12 cellular contexts compared by ENCODE assay signal in genomic region chr3:140756240-140757016, GRCh38.
A peak's percentile ranks its signal among the peaks of the same experiment; 100 is the strongest.
DNase-seq lines count a peak whose midpoint lies in the region; ATAC-seq, FAIRE-seq and TF ChIP-seq lines count a peak whose summit lies in the region.
"Had no signal": no experiment of that assay in that cellular context is flagged by ENCODE, and none has a peak within 500 bp of the region (broad histone marks: within the 10 kb centered on the region; RNA-seq: fewer than 3 reads in every experiment).

No MANE protein-coding gene starts in this region.

- no peak for TF ChIP-seq CTCF in ovary (IDR thresholded peaks at IDR 0.05)

- no peak overlapping the region for H3K4me3 ChIP-seq in ovary
- H3K4me3 ChIP-seq: coronary artery had no signal

- H3K27ac Mint-ChIP-seq in stimulated activated naive CD8-positive, alpha-beta T cell treated with anti-CD3 and anti-CD28 coated beads, Interleukin-15, amount 100 ng/mL, for 72 hours: peak overlapping the region; percentile 32 to 55

- H3K27ac ChIP-seq in ovary: no peak overlapping the region
- H3K27ac ChIP-seq: coronary artery, HL-60 had no signal

- H3K9me3 ChIP-seq in ovary: no peaks in the 10 kb centered on the region

- no peak for DNase-seq in stimulated activated naive CD8-positive, alpha-beta T cell treated with anti-CD3 and anti-CD28 coated beads, Interleukin-15, amount 100 ng/mL, for 72 hours
- DNase-seq in stimulated activated naive CD8-positive, alpha-beta T cell treated with anti-CD3 and anti-CD28 coated beads, Interleukin-15, Interleukin-2, amounts not matched to agents 100 U/mL and 50 U/mL, for 24 hours: no peak
- DNase-seq in urothelium cell line (ENCODE audit: low spot score): peak; percentile 13
- DNase-seq in NCI-H146 treated with DMSO at 0.1 percent for 48 hours (lab: John Stamatoyannopoulos, UW; ENCODE audit: unreplicated experiment): no peak
- DNase-seq in ovary: no peak
- no peak for DNase-seq in NCI-H2171 treated with DMSO at 0.1 percent for 48 hours (lab: John Stamatoyannopoulos, UW)
- DNase-seq: NCI-H1105, T-helper 9 cell had no signal

- H3K9me3 Mint-ChIP-seq in stimulated activated naive CD8-positive, alpha-beta T cell treated with anti-CD3 and anti-CD28 coated beads, Interleukin-15, amount 100 ng/mL, for 72 hours: no peaks in the 10 kb centered on the region

- no peak for TF ChIP-seq EP300 in ovary (IDR thresholded peaks at IDR 0.05)

- no peaks in the 10 kb centered on the region for H3K27me3 Mint-ChIP-seq in stimulated activated naive CD8-positive, alpha-beta T cell treated with anti-CD3 and anti-CD28 coated beads, Interleukin-15, amount 100 ng/mL, for 72 hours

- no peak for TF ChIP-seq POLR2A in ovary (IDR thresholded peaks at IDR 0.05)

- WGBS in ovary, 3 donors: 55 to 83% (median 61%) methylated on average over 1 of the region's 1 CpG

- no peaks in the 10 kb centered on the region for H3K36me3 ChIP-seq in ovary

- no peak overlapping the region for H3K4me3 Mint-ChIP-seq in stimulated activated naive CD8-positive, alpha-beta T cell treated with anti-CD3 and anti-CD28 coated beads, Interleukin-15, amount 100 ng/mL, for 72 hours

- intact Hi-C loops in ovary (cut with DNase I): no loop called here

- H3K4me1 ChIP-seq in ovary (ENCODE audit: insufficient read depth): no peaks in the 10 kb centered on the region

- ATAC-seq in stimulated activated naive CD8-positive, alpha-beta T cell treated with anti-CD3 and anti-CD28 coated beads, Interleukin-15, amount 100 ng/mL, for 72 hours: no peak
- no peak for ATAC-seq in stimulated activated naive CD8-positive, alpha-beta T cell treated with anti-CD3 and anti-CD28 coated beads, Interleukin-15, Interleukin-2, amounts not matched to agents 100 U/mL and 50 U/mL, for 24 hours
- ATAC-seq in HG02610 (IDR thresholded peaks at IDR 0.05; ENCODE audit: unreplicated experiment) (peak; percentile 43), HG03432 (IDR thresholded peaks at IDR 0.05; ENCODE audit: unreplicated experiment) (peak; percentile 63)

- FAIRE-seq in urothelium cell line (lab: Jason Lieb, UNC): no peak

- no peaks in the 10 kb centered on the region for H3K27me3 ChIP-seq in ovary

- peaks cover 22% of the 10 kb centered on the region for H3K4me1 Mint-ChIP-seq in stimulated activated naive CD8-positive, alpha-beta T cell treated with anti-CD3 and anti-CD28 coated beads, Interleukin-15, amount 100 ng/mL, for 72 hours

Comparison
In these comparisons a context has a peak if more than half of its experiments do, and no peak if none do; other contexts are left out.
1. ATAC-seq: peak in HG02610 (single experiment) and HG03432 (single experiment); none in stimulated activated naive CD8-positive, alpha-beta T cell treated with anti-CD3 and anti-CD28 coated beads, Interleukin-15, amount 100 ng/mL, for 72 hours (single experiment) and stimulated activated naive CD8-positive, alpha-beta T cell treated with anti-CD3 and anti-CD28 coated beads, Interleukin-15, Interleukin-2, amounts not matched to agents 100 U/mL and 50 U/mL, for 24 hours (single experiment).